9 cellular contexts compared by ENCODE assay signal in genomic region chr1:165152727-165153126, GRCh38.
DNase-seq lines count a peak whose midpoint lies in the region; ATAC-seq and TF ChIP-seq lines count a peak whose summit lies in the region.
"Had no signal": no experiment of that assay in that cellular context is flagged by ENCODE, and none has a peak within 500 bp of the region (broad histone marks: within the 10 kb centered on the region; RNA-seq: fewer than 3 reads in every experiment).

No MANE protein-coding gene starts in this region.

- H3K27ac Mint-ChIP-seq in neural crest cell (ENCODE audit: unreplicated experiment) = no peak overlapping the region
- no peak overlapping the region for H3K27ac Mint-ChIP-seq in activated naive CD4-positive, alpha-beta T cell treated with anti-CD3 and anti-CD28 coated beads, Interleukin-2, amount 10 ng/mL, durations not matched to agents 7 days and 5 days
- H3K27ac Mint-ChIP-seq: natural killer cell treated with Interleukin-12 subunit alpha and Interleukin-12 subunit beta and Interleukin-15 and Interleukin-18, amount 100 ng/mL, for 72 hours had no signal

- no peak overlapping the region for H3K4me3 ChIP-seq in Loucy (ENCODE audit: low read length, poor library complexity, severe bottlenecking)
- H3K4me3 ChIP-seq in astrocyte of the cerebellum (ENCODE audit: low read depth, low read length) = no peak overlapping the region

- ATAC-seq in stimulated activated naive CD8-positive, alpha-beta T cell treated with anti-CD3 and anti-CD28 coated beads, Interleukin-15, Interleukin-2, amounts not matched to agents 100 U/mL and 50 U/mL, for 24 hours = no peak
- ATAC-seq: natural killer cell treated with Interleukin-12 subunit alpha and Interleukin-12 subunit beta and Interleukin-15 and Interleukin-18, amount 100 ng/mL, for 72 hours had no signal

- H4K20me1 ChIP-seq in Loucy (ENCODE audit: insufficient read depth, low read length, poor library complexity, severe bottlenecking) = no peaks in the 10 kb centered on the region

- TF ChIP-seq CTCF in Loucy (conservative IDR thresholded peaks at IDR 0.05; ENCODE audit: low read length) (0 out of 2 replicates have a peak, but pooled peaks have one; percentile 19), astrocyte of the cerebellum (IDR thresholded peaks at IDR 0.05; ENCODE audit: low read depth, low read length, missing control alignments) (peak; percentile 19), neural crest cell (conservative IDR thresholded peaks at IDR 0.05) (peak; percentile 45)

- H3K4me3 Mint-ChIP-seq in neural crest cell = no peak overlapping the region
- no peak overlapping the region for H3K4me3 Mint-ChIP-seq in activated naive CD4-positive, alpha-beta T cell treated with anti-CD3 and anti-CD28 coated beads, Interleukin-2, amount 10 ng/mL, durations not matched to agents 7 days and 5 days
- H3K4me3 Mint-ChIP-seq: natural killer cell treated with Interleukin-12 subunit alpha and Interleukin-12 subunit beta and Interleukin-15 and Interleukin-18, amount 100 ng/mL, for 72 hours had no signal

- CTCF ChIA-PET in activated naive CD4-positive, alpha-beta T cell treated with anti-CD3 and anti-CD28 coated beads, Interleukin-2, amount 10 ng/mL, durations not matched to agents 7 days and 5 days (lab: Charles Lee) = no interaction called here

- H3K9me2 ChIP-seq in Loucy (replicated peaks; ENCODE audit: low read depth, low read length) = no peaks in the 10 kb centered on the region

- no peaks in the 10 kb centered on the region for H3K27me3 ChIP-seq in Loucy (ENCODE audit: insufficient read depth, low read length, poor library complexity, severe bottlenecking)

- H2AFZ ChIP-seq in Loucy (ENCODE audit: low read length) = no peak overlapping the region

- no peaks in the 10 kb centered on the region for H3K4me1 Mint-ChIP-seq in neural crest cell
- H3K4me1 Mint-ChIP-seq in activated naive CD4-positive, alpha-beta T cell treated with anti-CD3 and anti-CD28 coated beads, Interleukin-2, amount 10 ng/mL, durations not matched to agents 7 days and 5 days = no peaks in the 10 kb centered on the region

- no peaks in the 10 kb centered on the region for H3F3A ChIP-seq in Loucy (ENCODE audit: low read depth)

- DNase-seq in DMS153 (lab: John Stamatoyannopoulos, UW) (peak; percentile 53), astrocyte of the cerebellum (ENCODE audit: low read depth) (no peak), neural crest cell (ENCODE audit: low read depth, low spot score) (no peak), HK-2 (ENCODE audit: unreplicated experiment) (no peak)
- DNase-seq in activated naive CD4-positive, alpha-beta T cell treated with anti-CD3 and anti-CD28 coated beads, Interleukin-2, amount 10 ng/mL, durations not matched to agents 7 days and 5 days = no peak
- no peak for DNase-seq in stimulated activated naive CD8-positive, alpha-beta T cell treated with anti-CD3 and anti-CD28 coated beads, Interleukin-15, Interleukin-2, amounts not matched to agents 100 U/mL and 50 U/mL, for 24 hours
- DNase-seq: activated CD8-positive, alpha-beta memory T cell treated with anti-CD3 and anti-CD28 coated beads, Interleukin-2, amount 50 U/mL, for 48 hours had no signal

- in situ Hi-C loops in astrocyte of the cerebellum (cut with HindIII; ENCODE audit: low sequenced_read_pairs) = no loop called here

- H3K9ac ChIP-seq in Loucy (ENCODE audit: low read depth, low read length, poor library complexity, severe bottlenecking) = no peak overlapping the region

- H3K4me2 ChIP-seq in Loucy (ENCODE audit: low read depth, low read length, poor library complexity, severe bottlenecking) = no peak overlapping the region

- H3K36me3 ChIP-seq in Loucy (ENCODE audit: insufficient read depth, low read length) = no peaks in the 10 kb centered on the region

- H3K27me3 Mint-ChIP-seq in neural crest cell (ENCODE audit: low read depth) = peaks cover 88% of the 10 kb centered on the region
- H3K27me3 Mint-ChIP-seq in activated naive CD4-positive, alpha-beta T cell treated with anti-CD3 and anti-CD28 coated beads, Interleukin-2, amount 10 ng/mL, durations not matched to agents 7 days and 5 days = no peaks in the 10 kb centered on the region

- H3K36me3 Mint-ChIP-seq in neural crest cell (ENCODE audit: low read depth) = no peaks in the 10 kb centered on the region
- no peaks in the 10 kb centered on the region for H3K36me3 Mint-ChIP-seq in activated naive CD4-positive, alpha-beta T cell treated with anti-CD3 and anti-CD28 coated beads, Interleukin-2, amount 10 ng/mL, durations not matched to agents 7 days and 5 days
- H3K36me3 Mint-ChIP-seq: natural killer cell treated with Interleukin-12 subunit alpha and Interleukin-12 subunit beta and Interleukin-15 and Interleukin-18, amount 100 ng/mL, for 72 hours had no signal

- H3K79me2 ChIP-seq in Loucy (ENCODE audit: insufficient read depth, low read length) = no peaks in the 10 kb centered on the region

- H3K4me1 ChIP-seq in Loucy (ENCODE audit: insufficient read depth, low read length, poor library complexity, severe bottlenecking) = no peaks in the 10 kb centered on the region

- H3K9me3 Mint-ChIP-seq in neural crest cell = no peaks in the 10 kb centered on the region
- no peaks in the 10 kb centered on the region for H3K9me3 Mint-ChIP-seq in activated naive CD4-positive, alpha-beta T cell treated with anti-CD3 and anti-CD28 coated beads, Interleukin-2, amount 10 ng/mL, durations not matched to agents 7 days and 5 days

- no peaks in the 10 kb centered on the region for H3K9me3 ChIP-seq in Loucy (ENCODE audit: insufficient read depth, low read depth, low read length)
